8 cellular contexts compared by ENCODE assay signal in genomic region chr1:101309334-101310221, GRCh38.
DNase-seq lines count a peak whose midpoint lies in the region; ATAC-seq and TF ChIP-seq lines count a peak whose summit lies in the region.

No MANE protein-coding gene starts in this region.

- H3K4me3 ChIP-seq in fibroblast of the aortic adventitia (ENCODE audit: low read depth, low read length) = peak overlapping the region; percentile 48
- H3K4me3 ChIP-seq in subcutaneous abdominal adipose tissue (ENCODE audit: low read depth in 1 of 5, low read length in 5 of 5) = peak overlapping the region; percentile 61 to 76 (median 67)

- H3K36me3 ChIP-seq in subcutaneous abdominal adipose tissue (ENCODE audit: control insufficient read depth in 5 of 5, insufficient read depth in 5 of 5, low read length in 5 of 5) = no peaks in the 10 kb centered on the region

- H3K27ac ChIP-seq in subcutaneous abdominal adipose tissue (ENCODE audit: low read depth, low read length) = no peak overlapping the region

- no peaks in the 10 kb centered on the region for H3K27me3 ChIP-seq in subcutaneous abdominal adipose tissue (ENCODE audit: control insufficient read depth in 5 of 5, insufficient read depth in 4 of 5, low read length in 5 of 5)

- H3K27me3 Mint-ChIP-seq in neural crest cell (ENCODE audit: low read depth) = peaks cover 51% of the 10 kb centered on the region

- H3K9me3 ChIP-seq in subcutaneous abdominal adipose tissue (ENCODE audit: control insufficient read depth in 5 of 5, low read length in 5 of 5) = no peaks in the 10 kb centered on the region

- peak overlapping the region; percentile 94 for H3K27ac Mint-ChIP-seq in neural crest cell (ENCODE audit: unreplicated experiment)

- H3K9ac ChIP-seq in subcutaneous abdominal adipose tissue (ENCODE audit: low read length in 5 of 5) = peak overlapping the region in 2 of 5 donors; percentile 19 to 34

- H3K4me1 ChIP-seq in subcutaneous abdominal adipose tissue (ENCODE audit: control insufficient read depth in 5 of 5, insufficient read depth in 5 of 5, low read length in 5 of 5) = peaks cover 0 to 9% (median 8%) of the 10 kb centered on the region in 5 donors

- peak; percentile 36 for DNase-seq in COR-L47 (lab: John Stamatoyannopoulos, UW)
- peak; percentile 37 for DNase-seq in HK-2 (ENCODE audit: unreplicated experiment)
- peak; percentile 78 for DNase-seq in OCI-M1 (lab: John Stamatoyannopoulos, UW)
- peak; percentile 35 to 49 for DNase-seq in activated T-helper 1 cell treated with anti-CD3 and anti-CD28 coated beads, Interleukin-2, amount 50 U/mL, for 16 hours (ENCODE audit: low read depth in 1 of 2, low spot score in 1 of 2)
- peak; percentile 67 for DNase-seq in fibroblast of the aortic adventitia (ENCODE audit: low read depth)
- peak; percentile 75 for DNase-seq in neural crest cell (ENCODE audit: low read depth, low spot score)

- no peaks in the 10 kb centered on the region for H3K36me3 Mint-ChIP-seq in neural crest cell (ENCODE audit: low read depth)

- H3K4me1 Mint-ChIP-seq in neural crest cell = peaks cover 31% of the 10 kb centered on the region

- peak overlapping the region; percentile 86 for H3K4me3 Mint-ChIP-seq in neural crest cell

- no peaks in the 10 kb centered on the region for H3K9me3 Mint-ChIP-seq in neural crest cell

- ATAC-seq in GM19455 (IDR thresholded peaks at IDR 0.05; ENCODE audit: unreplicated experiment) = peak; percentile 52

- peak; percentile 95 for TF ChIP-seq CTCF in fibroblast of the aortic adventitia (IDR thresholded peaks at IDR 0.05; ENCODE audit: insufficient read depth, low read length)
- TF ChIP-seq CTCF in neural crest cell (conservative IDR thresholded peaks at IDR 0.05) = peak; percentile 93
